Comparison of ENCODE assay signal across 23 cellular contexts in the genomic region with DNA sequence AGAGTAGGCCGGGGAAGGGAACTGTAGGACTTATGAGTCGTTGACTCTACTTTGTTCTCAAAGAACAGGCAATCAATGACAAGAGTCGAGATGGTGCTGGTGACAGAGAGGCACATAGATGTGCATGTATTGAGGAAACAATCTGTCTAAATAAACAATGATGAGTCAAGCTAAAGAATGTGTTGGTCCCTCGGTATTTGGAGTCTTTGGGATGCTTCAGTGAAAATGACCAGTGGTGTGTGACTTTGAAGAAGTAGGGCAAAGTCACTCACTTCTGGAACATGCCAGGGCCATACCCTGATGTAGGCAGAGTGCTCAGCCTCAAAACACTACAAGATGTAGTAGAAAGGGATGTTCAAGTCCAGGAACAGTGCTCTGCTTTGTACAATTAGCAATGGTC.
"Had no signal": no experiment of that assay in that cellular context is flagged by ENCODE, and none has a peak within 500 bp of the region (broad histone marks: within the 10 kb centered on the region; RNA-seq: fewer than 3 reads in every experiment).

No MANE protein-coding gene starts in this region.

- H3K4me2 ChIP-seq: PC-9 had no signal

- H3K27me3 ChIP-seq: breast epithelium had no signal

- H3K27ac ChIP-seq: breast epithelium, PC-9, VCaP had no signal

- H3K4me1 Mint-ChIP-seq: activated naive CD4-positive, alpha-beta T cell treated with anti-CD3 and anti-CD28 coated beads, Interleukin-2, amount 10 ng/mL, durations not matched to agents 7 days and 5 days; activated naive CD8-positive, alpha-beta T cell treated with anti-CD3 and anti-CD28 coated beads, Interleukin-2, amount 10 ng/mL, durations not matched to agents 7 days and 5 days; T-helper 17 cell had no signal

- H3K27ac Mint-ChIP-seq: activated CD8-positive, alpha-beta T cell treated with anti-CD3 and anti-CD28 coated beads for 36 hours; activated naive CD4-positive, alpha-beta T cell treated with anti-CD3 and anti-CD28 coated beads, Interleukin-2, amount 10 ng/mL, durations not matched to agents 7 days and 5 days; activated naive CD8-positive, alpha-beta T cell treated with anti-CD3 and anti-CD28 coated beads, Interleukin-2, amount 10 ng/mL, durations not matched to agents 7 days and 5 days; activated T-cell treated with anti-CD3 and anti-CD28 coated beads, Interleukin-2, amount 50 U/mL, for 72 hours; activated T-helper 2 cell treated with anti-CD3 and anti-CD28 coated beads, Interferon-gamma antibody, Interleukin-2, Interleukin-4, amounts not matched to agents 10 μg/mL and 5 μg/mL and 100 μg/mL, durations not matched to agents 14 hours and 24 hours and 36 hours; T-helper 17 cell had no signal

- H3K9me3 ChIP-seq: breast epithelium had no signal

- H2AFZ ChIP-seq: PC-9 had no signal

- H3K4me1 ChIP-seq: breast epithelium had no signal

- H3K36me3 Mint-ChIP-seq: activated naive CD4-positive, alpha-beta T cell treated with anti-CD3 and anti-CD28 coated beads, Interleukin-2, amount 10 ng/mL, durations not matched to agents 7 days and 5 days; activated naive CD8-positive, alpha-beta T cell treated with anti-CD3 and anti-CD28 coated beads, Interleukin-2, amount 10 ng/mL, durations not matched to agents 7 days and 5 days had no signal

- H3K27me3 Mint-ChIP-seq: activated CD8-positive, alpha-beta T cell treated with anti-CD3 and anti-CD28 coated beads for 36 hours had no signal

- H3K4me3 Mint-ChIP-seq: activated CD8-positive, alpha-beta T cell treated with anti-CD3 and anti-CD28 coated beads for 36 hours; activated naive CD4-positive, alpha-beta T cell treated with anti-CD3 and anti-CD28 coated beads, Interleukin-2, amount 10 ng/mL, durations not matched to agents 7 days and 5 days; activated naive CD8-positive, alpha-beta T cell treated with anti-CD3 and anti-CD28 coated beads, Interleukin-2, amount 10 ng/mL, durations not matched to agents 7 days and 5 days; activated T-cell treated with anti-CD3 and anti-CD28 coated beads, Interleukin-2, amount 50 U/mL, for 72 hours; T-helper 17 cell had no signal

- H3K4me3 ChIP-seq: breast epithelium, PC-9 had no signal

- H3K36me3 ChIP-seq: breast epithelium had no signal

- H3K9me3 Mint-ChIP-seq: activated CD8-positive, alpha-beta T cell treated with anti-CD3 and anti-CD28 coated beads for 36 hours; activated naive CD4-positive, alpha-beta T cell treated with anti-CD3 and anti-CD28 coated beads, Interleukin-2, amount 10 ng/mL, durations not matched to agents 7 days and 5 days; activated naive CD8-positive, alpha-beta T cell treated with anti-CD3 and anti-CD28 coated beads, Interleukin-2, amount 10 ng/mL, durations not matched to agents 7 days and 5 days; activated T-cell treated with anti-CD3 and anti-CD28 coated beads, Interleukin-2, amount 50 U/mL, for 72 hours had no signal

- ATAC-seq: activated CD8-positive, alpha-beta T cell treated with anti-CD3 and anti-CD28 coated beads for 36 hours; activated T-cell treated with anti-CD3 and anti-CD28 coated beads, Interleukin-2, amount 50 U/mL, for 72 hours; T-helper 17 cell had no signal

- DNase-seq: activated CD4-positive, alpha-beta T cell treated with anti-CD3 and anti-CD28 coated beads for 4 hours; activated CD4-positive, CD25-positive, alpha-beta regulatory T cell; activated CD8-positive, alpha-beta memory T cell treated with anti-CD3 and anti-CD28 coated beads, Interleukin-2, amount 50 U/mL, for 4 hours; activated CD8-positive, alpha-beta T cell treated with anti-CD3 and anti-CD28 coated beads for 36 hours; activated gamma-delta T cell treated with Interleukin-2 at 50 U/mL for 16 hours; activated naive CD4-positive, alpha-beta T cell treated with anti-CD3 and anti-CD28 coated beads, Interleukin-2, amount 10 ng/mL, durations not matched to agents 7 days and 5 days; activated naive CD8-positive, alpha-beta T cell treated with anti-CD3 and anti-CD28 coated beads, Interleukin-2, amount 10 ng/mL, durations not matched to agents 7 days and 5 days; activated T-cell treated with anti-CD3 and anti-CD28 coated beads, Interleukin-2, amount 50 U/mL, for 72 hours; aorta; caudate nucleus; MM.1S; NCI-H1105; NCI-H1436; NCI-H1694 treated with DMSO at 0.1 percent for 48 hours; NCI-H2081; NCI-H446; PC-9; SIG-M5; T-helper 17 cell; T-helper 9 cell had no signal
